ENCODE assay signal across 1 cellular context in the genomic region with DNA sequence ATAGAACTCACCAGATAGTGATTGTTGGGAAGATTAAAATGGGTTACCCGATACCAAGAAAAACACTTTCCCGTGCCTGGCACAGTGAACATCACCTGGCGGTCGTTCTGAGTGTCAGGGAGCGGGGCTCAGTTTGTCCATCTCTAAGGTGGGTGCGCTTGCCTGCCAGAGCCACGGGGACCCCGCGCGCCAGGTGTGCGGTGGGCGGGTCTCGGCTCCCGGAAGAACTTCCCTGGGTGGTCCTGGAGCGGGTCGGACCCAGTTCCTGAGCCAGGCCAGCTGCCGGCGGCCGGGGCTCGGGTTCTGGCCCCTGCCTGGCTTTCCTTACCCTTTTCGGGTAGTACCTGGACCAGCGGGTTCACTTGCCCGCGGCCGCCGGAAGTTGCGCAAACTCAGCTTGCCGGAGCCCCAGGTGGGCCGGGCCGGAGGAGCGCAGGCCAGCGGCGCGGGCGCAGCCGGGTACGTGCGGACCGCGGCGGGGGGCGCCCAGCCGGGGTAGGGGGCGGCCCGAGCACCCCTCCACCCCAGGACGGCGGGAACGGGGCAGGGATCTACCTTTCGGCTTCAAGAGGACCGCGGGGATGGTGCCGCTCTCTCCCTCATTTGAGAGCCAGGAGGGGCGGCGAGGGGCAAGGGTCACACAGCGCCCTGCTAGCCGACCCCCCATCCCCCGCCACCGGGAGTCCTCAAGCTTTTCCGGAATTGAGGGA.
A peak's percentile ranks its signal among the peaks of the same experiment; 100 is the strongest.
TF ChIP-seq lines count a peak whose summit lies in the region.

No MANE protein-coding gene starts in this region.

TF ChIP-seq in HepG2, 621 proteins besides CTCF, POLR2A, EP300 and RAD21 (continued from another document and continues in another):
- TF ChIP-seq THAP9 (CRISPR knock-in tag; IDR thresholded peaks at IDR 0.05; ENCODE audit: borderline replicate concordance) (no peak), ZNF263 (CRISPR knock-in tag; IDR thresholded peaks at IDR 0.05) (no peak), GMEB2 (CRISPR knock-in tag; IDR thresholded peaks at IDR 0.05; ENCODE audit: low read depth) (no peak), ZNF33B (CRISPR knock-in tag; IDR thresholded peaks at IDR 0.05) (no peak), ISL2 (CRISPR knock-in tag; IDR thresholded peaks at IDR 0.05) (0 out of 2 replicates have a peak, but pooled peaks have one; percentile 36), RFXAP (CRISPR knock-in tag; IDR thresholded peaks at IDR 0.05; ENCODE audit: borderline replicate concordance) (no peak; the same call in 1 of the 2 replicates), ZNF839 (CRISPR knock-in tag; IDR thresholded peaks at IDR 0.05; ENCODE audit: borderline replicate concordance) (no peak), HNF4G (IDR thresholded peaks at IDR 0.05; ENCODE audit: borderline replicate concordance, low read depth, low read length) (no peak), HNF4G (CRISPR knock-in tag; IDR thresholded peaks at IDR 0.05; ENCODE audit: borderline replicate concordance, low read depth) (no peak), STAT6 (CRISPR knock-in tag; IDR thresholded peaks at IDR 0.05; ENCODE audit: borderline replicate concordance) (no peak), ZSCAN31 (CRISPR knock-in tag; IDR thresholded peaks at IDR 0.05; ENCODE audit: low read depth) (0 out of 2 replicates have a peak, but pooled peaks have one; percentile 54), KDM2A (CRISPR knock-in tag; IDR thresholded peaks at IDR 0.05; ENCODE audit: borderline replicate concordance, low read depth) (peak; percentile 59; the same call in 1 of the 2 replicates), ZNF607 (CRISPR knock-in tag; IDR thresholded peaks at IDR 0.05; ENCODE audit: borderline replicate concordance) (no peak), ZNF367 (CRISPR knock-in tag; IDR thresholded peaks at IDR 0.05; ENCODE audit: borderline replicate concordance) (peak; percentile 65; the same call in 1 of the 2 replicates), ZFP36L1 (CRISPR knock-in tag; IDR thresholded peaks at IDR 0.05) (no peak), GZF1 (CRISPR knock-in tag; IDR thresholded peaks at IDR 0.05) (no peak), HOXA7 (CRISPR knock-in tag; IDR thresholded peaks at IDR 0.05) (no peak; the same call in 1 of the 2 replicates), TERF1 (CRISPR knock-in tag; IDR thresholded peaks at IDR 0.05) (no peak), SMAD3 (CRISPR knock-in tag; IDR thresholded peaks at IDR 0.05) (no peak), GATA4 (IDR thresholded peaks at IDR 0.05; ENCODE audit: borderline replicate concordance, low read depth) (no peak), ZNF496 (CRISPR knock-in tag; IDR thresholded peaks at IDR 0.05; ENCODE audit: insufficient replicate concordance) (no peak), ZNF790 (CRISPR knock-in tag; IDR thresholded peaks at IDR 0.05; ENCODE audit: borderline replicate concordance) (no peak), ESRRA (CRISPR knock-in tag; IDR thresholded peaks at IDR 0.05; ENCODE audit: low read depth) (no peak), HMG20B (CRISPR knock-in tag; conservative IDR thresholded peaks at IDR 0.05) (no peak), ETV5 (CRISPR knock-in tag; IDR thresholded peaks at IDR 0.05; ENCODE audit: borderline replicate concordance) (peak; percentile 92), KMT2A (CRISPR knock-in tag; IDR thresholded peaks at IDR 0.05) (no peak), ZNF577 (CRISPR knock-in tag; IDR thresholded peaks at IDR 0.05; ENCODE audit: borderline replicate concordance, low read depth) (no peak), NFYC (CRISPR knock-in tag; IDR thresholded peaks at IDR 0.05) (no peak), ZNF468 (CRISPR knock-in tag; IDR thresholded peaks at IDR 0.05) (no peak), NFE2 (CRISPR knock-in tag; IDR thresholded peaks at IDR 0.05) (no peak), KLF13 (CRISPR knock-in tag; IDR thresholded peaks at IDR 0.05) (no peak), HOXD1 (CRISPR knock-in tag; IDR thresholded peaks at IDR 0.05) (no peak)
- TF ChIP-seq, protein P1, sequence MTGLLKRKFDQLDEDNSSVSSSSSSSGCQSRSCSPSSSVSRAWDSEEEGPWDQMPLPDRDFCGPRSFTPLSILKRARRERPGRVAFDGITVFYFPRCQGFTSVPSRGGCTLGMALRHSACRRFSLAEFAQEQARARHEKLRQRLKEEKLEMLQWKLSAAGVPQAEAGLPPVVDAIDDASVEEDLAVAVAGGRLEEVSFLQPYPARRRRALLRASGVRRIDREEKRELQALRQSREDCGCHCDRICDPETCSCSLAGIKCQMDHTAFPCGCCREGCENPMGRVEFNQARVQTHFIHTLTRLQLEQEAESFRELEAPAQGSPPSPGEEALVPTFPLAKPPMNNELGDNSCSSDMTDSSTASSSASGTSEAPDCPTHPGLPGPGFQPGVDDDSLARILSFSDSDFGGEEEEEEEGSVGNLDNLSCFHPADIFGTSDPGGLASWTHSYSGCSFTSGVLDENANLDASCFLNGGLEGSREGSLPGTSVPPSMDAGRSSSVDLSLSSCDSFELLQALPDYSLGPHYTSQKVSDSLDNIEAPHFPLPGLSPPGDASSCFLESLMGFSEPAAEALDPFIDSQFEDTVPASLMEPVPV (CRISPR knock-in tag; IDR thresholded peaks at IDR 0.05): no peak
- TF ChIP-seq, protein P2, sequence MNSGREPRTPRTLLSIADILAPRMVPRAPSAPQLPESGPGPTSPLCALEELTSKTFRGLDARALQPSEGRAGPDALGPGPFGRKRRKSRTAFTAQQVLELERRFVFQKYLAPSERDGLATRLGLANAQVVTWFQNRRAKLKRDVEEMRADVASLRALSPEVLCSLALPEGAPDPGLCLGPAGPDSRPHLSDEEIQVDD (CRISPR knock-in tag; IDR thresholded peaks at IDR 0.05; ENCODE audit: borderline replicate concordance): no peak
- TF ChIP-seq, protein P3, sequence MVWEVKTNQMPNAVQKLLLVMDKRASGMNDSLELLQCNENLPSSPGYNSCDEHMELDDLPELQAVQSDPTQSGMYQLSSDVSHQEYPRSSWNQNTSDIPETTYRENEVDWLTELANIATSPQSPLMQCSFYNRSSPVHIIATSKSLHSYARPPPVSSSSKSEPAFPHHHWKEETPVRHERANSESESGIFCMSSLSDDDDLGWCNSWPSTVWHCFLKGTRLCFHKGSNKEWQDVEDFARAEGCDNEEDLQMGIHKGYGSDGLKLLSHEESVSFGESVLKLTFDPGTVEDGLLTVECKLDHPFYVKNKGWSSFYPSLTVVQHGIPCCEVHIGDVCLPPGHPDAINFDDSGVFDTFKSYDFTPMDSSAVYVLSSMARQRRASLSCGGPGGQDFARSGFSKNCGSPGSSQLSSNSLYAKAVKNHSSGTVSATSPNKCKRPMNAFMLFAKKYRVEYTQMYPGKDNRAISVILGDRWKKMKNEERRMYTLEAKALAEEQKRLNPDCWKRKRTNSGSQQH (CRISPR knock-in tag; IDR thresholded peaks at IDR 0.05; ENCODE audit: low read depth): no peak
- TF ChIP-seq, protein P4, sequence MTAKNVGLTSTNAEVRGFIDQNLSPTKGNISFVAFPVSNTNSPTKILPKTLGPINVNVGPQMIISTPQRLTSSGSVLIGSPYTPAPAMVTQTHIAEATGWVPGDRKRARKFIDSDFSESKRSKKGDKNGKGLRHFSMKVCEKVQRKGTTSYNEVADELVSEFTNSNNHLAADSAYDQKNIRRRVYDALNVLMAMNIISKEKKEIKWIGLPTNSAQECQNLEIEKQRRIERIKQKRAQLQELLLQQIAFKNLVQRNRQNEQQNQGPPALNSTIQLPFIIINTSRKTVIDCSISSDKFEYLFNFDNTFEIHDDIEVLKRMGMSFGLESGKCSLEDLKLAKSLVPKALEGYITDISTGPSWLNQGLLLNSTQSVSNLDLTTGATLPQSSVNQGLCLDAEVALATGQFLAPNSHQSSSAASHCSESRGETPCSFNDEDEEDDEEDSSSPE (CRISPR knock-in tag; IDR thresholded peaks at IDR 0.05): no peak
- TF ChIP-seq, protein P5, sequence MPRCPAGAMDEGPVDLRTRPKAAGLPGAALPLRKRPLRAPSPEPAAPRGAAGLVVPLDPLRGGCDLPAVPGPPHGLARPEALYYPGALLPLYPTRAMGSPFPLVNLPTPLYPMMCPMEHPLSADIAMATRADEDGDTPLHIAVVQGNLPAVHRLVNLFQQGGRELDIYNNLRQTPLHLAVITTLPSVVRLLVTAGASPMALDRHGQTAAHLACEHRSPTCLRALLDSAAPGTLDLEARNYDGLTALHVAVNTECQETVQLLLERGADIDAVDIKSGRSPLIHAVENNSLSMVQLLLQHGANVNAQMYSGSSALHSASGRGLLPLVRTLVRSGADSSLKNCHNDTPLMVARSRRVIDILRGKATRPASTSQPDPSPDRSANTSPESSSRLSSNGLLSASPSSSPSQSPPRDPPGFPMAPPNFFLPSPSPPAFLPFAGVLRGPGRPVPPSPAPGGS (CRISPR knock-in tag; IDR thresholded peaks at IDR 0.05): no peak; the same call in 1 of the 2 replicates
- TF ChIP-seq, protein P6, sequence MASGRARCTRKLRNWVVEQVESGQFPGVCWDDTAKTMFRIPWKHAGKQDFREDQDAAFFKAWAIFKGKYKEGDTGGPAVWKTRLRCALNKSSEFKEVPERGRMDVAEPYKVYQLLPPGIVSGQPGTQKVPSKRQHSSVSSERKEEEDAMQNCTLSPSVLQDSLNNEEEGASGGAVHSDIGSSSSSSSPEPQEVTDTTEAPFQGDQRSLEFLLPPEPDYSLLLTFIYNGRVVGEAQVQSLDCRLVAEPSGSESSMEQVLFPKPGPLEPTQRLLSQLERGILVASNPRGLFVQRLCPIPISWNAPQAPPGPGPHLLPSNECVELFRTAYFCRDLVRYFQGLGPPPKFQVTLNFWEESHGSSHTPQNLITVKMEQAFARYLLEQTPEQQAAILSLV (CRISPR knock-in tag; IDR thresholded peaks at IDR 0.05; ENCODE audit: borderline replicate concordance): 0 out of 2 replicates have a peak, but pooled peaks have one; percentile 18
